In the genomic region with DNA sequence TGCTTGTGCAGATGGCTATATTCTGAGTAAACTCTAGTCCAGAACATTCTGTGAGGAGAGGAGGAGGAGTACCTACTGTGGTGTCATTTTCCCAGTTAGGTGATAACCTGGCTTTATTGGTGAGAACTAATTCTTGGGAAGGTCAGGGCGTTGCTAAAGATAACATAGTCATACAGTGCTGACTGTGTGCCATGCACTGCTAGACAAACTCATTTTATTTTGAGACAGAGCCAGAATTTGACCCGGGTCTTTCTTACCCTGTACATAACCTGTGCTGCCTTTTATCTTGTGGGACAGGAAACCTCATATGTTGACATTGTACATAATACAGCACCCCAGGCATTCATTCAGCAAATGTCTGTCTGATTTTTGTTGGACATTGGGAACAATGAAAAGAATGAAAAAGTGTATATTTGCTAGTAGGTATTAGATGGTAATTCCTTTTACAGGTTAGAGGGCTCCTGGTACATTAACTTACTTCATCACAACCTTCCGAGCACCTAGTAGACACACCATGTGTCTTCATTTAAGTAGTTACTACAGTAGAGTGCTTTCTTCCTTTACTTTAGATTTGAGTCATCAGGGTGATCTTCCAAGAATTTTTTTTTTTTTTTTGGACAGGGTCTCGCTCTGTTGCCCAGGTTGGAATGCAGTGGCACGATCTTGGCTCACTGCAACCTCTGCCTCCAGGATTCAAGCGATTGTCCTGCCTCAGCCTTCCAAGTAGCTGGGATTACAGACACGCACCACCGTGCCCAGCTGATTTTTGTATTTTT, we compare ENCODE assay signal across 15 cellular contexts.
DNase-seq lines count a peak whose midpoint lies in the region; ATAC-seq and TF ChIP-seq lines count a peak whose summit lies in the region.
"Had no signal": no experiment of that assay in that cellular context is flagged by ENCODE, and none has a peak within 500 bp of the region (broad histone marks: within the 10 kb centered on the region; RNA-seq: fewer than 3 reads in every experiment).

No MANE protein-coding gene starts in this region.

- no peak overlapping the region for H2AFZ ChIP-seq in mammary epithelial cell (ENCODE audit: low read depth, low read length)
- H2AFZ ChIP-seq: parathyroid adenoma had no signal

- H3K36me3 Mint-ChIP-seq in HFFc6 (ENCODE audit: low read depth) (peaks cover 5% of the 10 kb centered on the region), nephron (ENCODE audit: low read depth) (peaks cover 18% of the 10 kb centered on the region)

- peaks cover 91% of the 10 kb centered on the region for H3K79me2 ChIP-seq in mammary epithelial cell (ENCODE audit: insufficient read depth, low read length)

- no peak overlapping the region for H3K4me2 ChIP-seq in mammary epithelial cell (ENCODE audit: insufficient read depth, low read depth, low read length)

- no peak overlapping the region for H3K4me3 ChIP-seq in mammary epithelial cell (replicated peaks in 1 of 3; ENCODE audit: insufficient read depth in 1 of 3, low read depth in 2 of 3, low read length in 3 of 3)

- H3K27ac Mint-ChIP-seq in HFFc6 (peak overlapping the region; percentile 40; the same call in 1 of the 2 replicates), nephron (peak overlapping the region; percentile 12 to 76 (median 57))
- H3K27ac Mint-ChIP-seq: activated CD4-positive, alpha-beta T cell treated with anti-CD3 and anti-CD28 coated beads, Interleukin-2, amount 10 ng/mL, durations not matched to agents 7 days and 5 days had no signal

- H3K4me1 Mint-ChIP-seq in HFFc6 (ENCODE audit: low read depth) (peaks cover 64% of the 10 kb centered on the region), nephron (peaks cover 54% of the 10 kb centered on the region)

- H3K9me3 Mint-ChIP-seq in HFFc6 (no peaks in the 10 kb centered on the region), nephron (peaks cover 4% of the 10 kb centered on the region)
- H3K9me3 Mint-ChIP-seq: activated T-cell treated with anti-CD3 and anti-CD28 coated beads, Interleukin-2, amount 50 U/mL, for 4 hours had no signal

- no peak for TF ChIP-seq CTCF in HFFc6 (IDR thresholded peaks at IDR 0.05)
- TF ChIP-seq CTCF in mammary epithelial cell (conservative IDR thresholded peaks at IDR 0.05 in 1 of 2, IDR thresholded peaks at IDR 0.05 in 1 of 2; ENCODE audit: extremely low read depth in 1 of 2, insufficient read depth in 1 of 2, low read depth in 1 of 2, low read length in 2 of 2), result no peak
- TF ChIP-seq CTCF in nephron (IDR thresholded peaks at IDR 0.05; ENCODE audit: unreplicated experiment in 3 of 3), result no peak
- TF ChIP-seq CTCF in foreskin keratinocyte (conservative IDR thresholded peaks at IDR 0.05), result no peak

- no peak for ATAC-seq in foreskin keratinocyte
- ATAC-seq: activated T-cell treated with anti-CD3 and anti-CD28 coated beads, Interleukin-2, amount 50 U/mL, for 4 hours had no signal

- H3K9ac ChIP-seq in mammary epithelial cell (ENCODE audit: insufficient read depth, low read length), result no peak overlapping the region
- H3K9ac ChIP-seq: parathyroid adenoma had no signal

- CTCF ChIA-PET in mammary epithelial cell (lab: Charles Lee; ENCODE audit: low non-redundant PET), result no interaction called here

- in situ Hi-C loops in mammary epithelial cell (cut with MboI; ENCODE audit: low sequenced_read_pairs in 2 of 2), result no loop called here

- H3K36me3 ChIP-seq in mammary epithelial cell (ENCODE audit: insufficient read depth, low read length), result peaks cover 4% of the 10 kb centered on the region

- intact Hi-C loops in mammary epithelial cell (cut with micrococcal nuclease), result no loop called here

- DNase-seq in NCI-H748 (lab: John Stamatoyannopoulos, UW; ENCODE audit: unreplicated experiment) (peak; percentile 29), NCI-H748 treated with DMSO at 0.1 percent for 48 hours (lab: John Stamatoyannopoulos, UW) (no peak), HFFc6 (no peak), mammary epithelial cell (peak; percentile 6), T-helper 9 cell (no peak), foreskin keratinocyte (no peak), AG08396 (ENCODE audit: low spot score) (no peak)
- DNase-seq: activated CD4-positive, alpha-beta T cell treated with anti-CD3 and anti-CD28 coated beads, Interleukin-2, amount 10 ng/mL, durations not matched to agents 7 days and 5 days; activated T-cell treated with anti-CD3 and anti-CD28 coated beads, Interleukin-2, amount 50 U/mL, for 4 hours; GDM1; HCEC 1CT; kidney had no signal

- H3K27me3 ChIP-seq in mammary epithelial cell (ENCODE audit: insufficient read depth, low read length) (no peaks in the 10 kb centered on the region), foreskin keratinocyte (no peaks in the 10 kb centered on the region)

- H4K20me1 ChIP-seq in mammary epithelial cell (ENCODE audit: insufficient read depth, low read length), result peaks cover 2% of the 10 kb centered on the region

- dilution Hi-C loops in mammary epithelial cell (cut with HindIII; ENCODE audit: low sequenced_read_pairs), result no loop called here

- H3K4me1 ChIP-seq in mammary epithelial cell (ENCODE audit: insufficient read depth, low read length) (peaks cover 7% of the 10 kb centered on the region), foreskin keratinocyte (no peaks in the 10 kb centered on the region)

- BruUV-seq in mammary epithelial cell (replicated peaks; lab: Mats Ljungman, UMichigan), result no TSS peak

- no peaks in the 10 kb centered on the region for H3K9me3 ChIP-seq in mammary epithelial cell (replicated peaks; ENCODE audit: insufficient read depth, low read length)

- H3K27ac ChIP-seq in mammary epithelial cell (ENCODE audit: insufficient read depth, low read depth, low read length) (no peak overlapping the region), foreskin keratinocyte (no peak overlapping the region)
- H3K27ac ChIP-seq: epithelial cell of prostate, parathyroid adenoma had no signal

- no peak overlapping the region for H3K4me3 Mint-ChIP-seq in HFFc6
- H3K4me3 Mint-ChIP-seq in nephron, result peak overlapping the region in 1 of 3 experiments; percentile 4
- H3K4me3 Mint-ChIP-seq: activated CD4-positive, alpha-beta T cell treated with anti-CD3 and anti-CD28 coated beads, Interleukin-2, amount 10 ng/mL, durations not matched to agents 7 days and 5 days; activated T-cell treated with anti-CD3 and anti-CD28 coated beads, Interleukin-2, amount 50 U/mL, for 4 hours had no signal

- H3K27me3 Mint-ChIP-seq in HFFc6 (ENCODE audit: insufficient read depth) (peaks cover 2% of the 10 kb centered on the region; the same call in 1 of the 2 replicates), nephron (ENCODE audit: low read depth) (no peaks in the 10 kb centered on the region)
- H3K27me3 Mint-ChIP-seq: activated CD4-positive, alpha-beta T cell treated with anti-CD3 and anti-CD28 coated beads, Interleukin-2, amount 10 ng/mL, durations not matched to agents 7 days and 5 days had no signal

- WGBS in mammary epithelial cell (ENCODE audit: low coverage, missing lambda C conversion rate), result 80% methylated on average over 8 of the region's 8 CpGs

Comparison
In these comparisons a context has a peak if more than half of its experiments do, and no peak if none do; other contexts are left out.
1. DNase-seq: peak in NCI-H748 (single experiment) and mammary epithelial cell (single experiment); none in NCI-H748 treated with DMSO at 0.1 percent for 48 hours (single experiment), HFFc6 (single experiment), T-helper 9 cell (single experiment), foreskin keratinocyte (0 of 2) and AG08396 (single experiment).